ENCODE assay signal across 9 cellular contexts in genomic region chr2:23900927-23901322, GRCh38. TPM values are rescaled to one million over a fixed set of nuclear protein-coding genes. Genes with fewer than 3 reads are reported as not detected.
DNase-seq lines count a peak whose midpoint lies in the region; ATAC-seq, FAIRE-seq and TF ChIP-seq lines count a peak whose summit lies in the region.
"Had no signal": no experiment of that assay in that cellular context is flagged by ENCODE, and none has a peak within 500 bp of the region (broad histone marks: within the 10 kb centered on the region; RNA-seq: fewer than 3 reads in every experiment).

No MANE protein-coding gene starts in this region.

- H4K20me1 ChIP-seq in IMR-90 (ENCODE audit: insufficient read depth, low read length), result peaks cover 30% of the 10 kb centered on the region

- peak overlapping the region; percentile 44; the same call in 1 of the 2 replicates for H3K4ac ChIP-seq in IMR-90 (ENCODE audit: low read depth, low read length)
- H3K4ac ChIP-seq in mesenchymal stem cell (ENCODE audit: low read depth in 1 of 2, low read length in 2 of 2), result no peak overlapping the region

- H3K14ac ChIP-seq in IMR-90 (replicated peaks; ENCODE audit: low read depth, low read length), result no peak overlapping the region
- no peak overlapping the region for H3K14ac ChIP-seq in mesenchymal stem cell (ENCODE audit: low read length in 2 of 2)

- H3K27me3 Mint-ChIP-seq in T-helper 17 cell, result no peaks in the 10 kb centered on the region
- H3K27me3 Mint-ChIP-seq: activated naive CD4-positive, alpha-beta T cell treated with anti-CD3 and anti-CD28 coated beads, Interleukin-2, amount 50 U/mL, for 24 hours had no signal

- no peak overlapping the region for H4K8ac ChIP-seq in IMR-90 (ENCODE audit: low read depth in 2 of 2, low read length in 2 of 2)
- no peak overlapping the region for H4K8ac ChIP-seq in mesenchymal stem cell (ENCODE audit: low read length)

- H3K4me2 ChIP-seq in IMR-90 (ENCODE audit: low read depth, low read length), result peak overlapping the region; percentile 35; the same call in 1 of the 2 replicates
- no peak overlapping the region for H3K4me2 ChIP-seq in mesenchymal stem cell (ENCODE audit: low read length, poor library complexity, severe bottlenecking)

- TF ChIP-seq CTCF in IMR-90 (conservative IDR thresholded peaks at IDR 0.05; ENCODE audit: low read depth, low read length) (no peak), bronchial epithelial cell (IDR thresholded peaks at IDR 0.05; ENCODE audit: insufficient read depth, low read length, severe bottlenecking) (no peak)

- DNase-seq in AG08395 (ENCODE audit: low spot score) (peak; percentile 57), IMR-90 (peak; percentile 94), bronchial epithelial cell (ENCODE audit: low read depth) (peak; percentile 93), mesenchymal stem cell (peak; percentile 90), T-helper 17 cell (no peak), NCI-H526 (lab: John Stamatoyannopoulos, UW) (no peak)

- no peak for TF ChIP-seq POLR2A in IMR-90 (IDR thresholded peaks at IDR 0.05; ENCODE audit: low read depth, low read length)

- H3K4me1 Mint-ChIP-seq in T-helper 17 cell, result peaks cover 32% of the 10 kb centered on the region

- TF ChIP-seq RAD21 in IMR-90 (IDR thresholded peaks at IDR 0.05; ENCODE audit: low read length), result no peak

- H4K5ac ChIP-seq in IMR-90 (ENCODE audit: low read depth, low read length), result no peak overlapping the region

- H4K91ac ChIP-seq in IMR-90 (ENCODE audit: insufficient read depth, low read depth, low read length), result no peak overlapping the region
- H4K91ac ChIP-seq in mesenchymal stem cell (ENCODE audit: low read length), result no peak overlapping the region

- FAIRE-seq in bronchial epithelial cell (lab: Jason Lieb, UNC), result no peak

- peaks cover 7% of the 10 kb centered on the region for H3K36me3 Mint-ChIP-seq in T-helper 17 cell (ENCODE audit: low read depth)
- H3K36me3 Mint-ChIP-seq: activated naive CD4-positive, alpha-beta T cell treated with anti-CD3 and anti-CD28 coated beads, Interleukin-2, amount 50 U/mL, for 24 hours had no signal

- intact Hi-C loops in IMR-90 (cut with micrococcal nuclease), result no loop called here

- no peak overlapping the region for H3K27ac Mint-ChIP-seq in T-helper 17 cell
- H3K27ac Mint-ChIP-seq: activated naive CD4-positive, alpha-beta T cell treated with anti-CD3 and anti-CD28 coated beads, Interleukin-2, amount 50 U/mL, for 24 hours had no signal

- H2BK20ac ChIP-seq in IMR-90 (ENCODE audit: low read depth, low read length), result no peak overlapping the region

- no peaks in the 10 kb centered on the region for H3K27me3 ChIP-seq in IMR-90 (ENCODE audit: control insufficient read depth, insufficient read depth, low read length)
- H3K27me3 ChIP-seq in bronchial epithelial cell (ENCODE audit: control insufficient read depth, insufficient read depth, low read length), result no peaks in the 10 kb centered on the region
- H3K27me3 ChIP-seq in mesenchymal stem cell (ENCODE audit: control insufficient read depth in 1 of 2, insufficient read depth in 1 of 2, low read length in 2 of 2), result no peaks in the 10 kb centered on the region

- H3K4me3 Mint-ChIP-seq in T-helper 17 cell, result no peak overlapping the region
- H3K4me3 Mint-ChIP-seq: activated naive CD4-positive, alpha-beta T cell treated with anti-CD3 and anti-CD28 coated beads, Interleukin-2, amount 50 U/mL, for 24 hours had no signal

- H3K56ac ChIP-seq in IMR-90 (ENCODE audit: extremely low read depth, insufficient read depth, low read length), result no peak overlapping the region

- H2BK5ac ChIP-seq in IMR-90 (ENCODE audit: low read depth, low read length, poor library complexity, severe bottlenecking), result peak overlapping the region; percentile 36
- no peak overlapping the region for H2BK5ac ChIP-seq in mesenchymal stem cell (ENCODE audit: low read depth, low read length, poor library complexity, severe bottlenecking)

- dilution Hi-C loops in IMR-90 (cut with HindIII; ENCODE audit: low sequenced_read_pairs, unreplicated experiment), result no loop called here

- H3K18ac ChIP-seq in IMR-90 (ENCODE audit: low read depth, low read length), result no peak overlapping the region
- no peak overlapping the region for H3K18ac ChIP-seq in mesenchymal stem cell (ENCODE audit: low read depth in 1 of 2, low read length in 2 of 2)

- CTCF ChIA-PET in IMR-90 (lab: Yijun Ruan, JAX), result interaction anchor here (0.6 to 1.0 kb wide), 2 partner anchors 33 to 130 kb away, joined by 3 to 4 read pairs; no protein-coding TSS in a partner anchor

- H2AK5ac ChIP-seq in IMR-90 (ENCODE audit: low read depth, low read length), result 0 out of 2 replicates have a peak overlapping the region, but pooled peaks have one; percentile 41
- H2AK5ac ChIP-seq in mesenchymal stem cell (ENCODE audit: low read length, severe bottlenecking), result no peak overlapping the region

- no peak overlapping the region for H2BK12ac ChIP-seq in mesenchymal stem cell (ENCODE audit: low read length in 2 of 2)

- POLR2A ChIA-PET in IMR-90 (lab: Charles Lee; ENCODE audit: unreplicated experiment), result interaction anchor here (0.6 kb wide), 1 partner anchor 19 kb away, joined by 5 read pairs; no protein-coding TSS in a partner anchor

- H3K9me1 ChIP-seq in IMR-90 (ENCODE audit: insufficient read depth, low read length), result peaks cover 9% of the 10 kb centered on the region

- H3K27ac ChIP-seq in IMR-90 (ENCODE audit: insufficient read depth, low read length) (no peak overlapping the region), mesenchymal stem cell (ENCODE audit: low read length, poor library complexity, severe bottlenecking) (peak overlapping the region; percentile 46)

- no peak overlapping the region for H3K9ac ChIP-seq in IMR-90 (ENCODE audit: low read depth, low read length)
- peak overlapping the region; percentile 82 for H3K9ac ChIP-seq in mesenchymal stem cell (ENCODE audit: low read length)

- H3K79me1 ChIP-seq in IMR-90 (ENCODE audit: low read depth in 1 of 2, low read length in 2 of 2) (peaks cover 22 to 60% of the 10 kb centered on the region in 2 experiments), mesenchymal stem cell (replicated peaks; ENCODE audit: low read length, poor library complexity, severe bottlenecking) (peaks cover 16% of the 10 kb centered on the region)

- H3K4me3 ChIP-seq in IMR-90 (ENCODE audit: insufficient read depth, low read depth, low read length) (no peak overlapping the region), bronchial epithelial cell (ENCODE audit: low read depth, low read length) (no peak overlapping the region), mesenchymal stem cell (ENCODE audit: insufficient read depth in 1 of 2, low read depth in 1 of 2, low read length in 2 of 2) (peak overlapping the region in 1 of 2 experiments; percentile 61)

- H2BK120ac ChIP-seq in IMR-90 (ENCODE audit: low read depth, low read length), result no peak overlapping the region
- no peak overlapping the region for H2BK120ac ChIP-seq in mesenchymal stem cell (ENCODE audit: low read depth, low read length)

- H2BK15ac ChIP-seq in IMR-90 (ENCODE audit: low read depth, low read length) (no peak overlapping the region), mesenchymal stem cell (ENCODE audit: low read depth, poor library complexity, severe bottlenecking) (no peak overlapping the region)

- H3K4me1 ChIP-seq in IMR-90 (ENCODE audit: control insufficient read depth, insufficient read depth, low read length) (peaks cover 6% of the 10 kb centered on the region), mesenchymal stem cell (ENCODE audit: control insufficient read depth, insufficient read depth, low read depth, low read length) (peaks cover 4% of the 10 kb centered on the region)

- BruUV-seq in IMR-90 (replicated peaks; lab: Mats Ljungman, UMichigan), result no TSS peak

- H3K23ac ChIP-seq in IMR-90 (ENCODE audit: low read depth, low read length) (0 out of 2 replicates have a peak overlapping the region, but pooled peaks have one; percentile 53), mesenchymal stem cell (ENCODE audit: low read length in 2 of 2) (no peak overlapping the region)

- H3K36me3 ChIP-seq in IMR-90 (ENCODE audit: control insufficient read depth, insufficient read depth, low read length) (no peaks in the 10 kb centered on the region), bronchial epithelial cell (ENCODE audit: control insufficient read depth, insufficient read depth, low read length) (no peaks in the 10 kb centered on the region), mesenchymal stem cell (ENCODE audit: control insufficient read depth in 1 of 2, insufficient read depth in 2 of 2, low read depth in 1 of 2, low read length in 2 of 2) (no peaks in the 10 kb centered on the region)

- no peaks in the 10 kb centered on the region for H3K9me3 ChIP-seq in IMR-90 (ENCODE audit: control insufficient read depth, insufficient read depth, low read length)
- no peaks in the 10 kb centered on the region for H3K9me3 ChIP-seq in mesenchymal stem cell (ENCODE audit: control insufficient read depth, low read length)
- H3K9me3 ChIP-seq in T-helper 17 cell (ENCODE audit: control insufficient read depth, low read length, poor library complexity, severe bottlenecking), result no peaks in the 10 kb centered on the region

- H2AK9ac ChIP-seq in IMR-90 (replicated peaks; ENCODE audit: low read depth, low read length, poor library complexity), result no peak overlapping the region

- H2AFZ ChIP-seq in IMR-90 (replicated peaks; ENCODE audit: low read length, poor library complexity) (no peak overlapping the region), mesenchymal stem cell (ENCODE audit: low read depth, low read length) (no peak overlapping the region)

- peak; percentile 56; the same call in 1 of the 2 replicates for ATAC-seq in IMR-90 (ENCODE audit: low read depth)
- no peak for ATAC-seq in HG03520 (IDR thresholded peaks at IDR 0.05; ENCODE audit: unreplicated experiment)
- no peak for ATAC-seq in T-helper 17 cell
- no peak for ATAC-seq in HG02981 (IDR thresholded peaks at IDR 0.05; ENCODE audit: unreplicated experiment)

- in situ Hi-C loops in IMR-90 (cut with MboI; ENCODE audit: low sequenced_read_pairs), result no loop called here

- no CpG with 5 or more reads among the region's 5 CpGs for WGBS in IMR-90 (ENCODE audit: extremely low coverage in 2 of 2, insufficient read length in 1 of 2), 2 experiments
- WGBS in mesenchymal stem cell, result 69% methylated on average over 3 of the region's 5 CpGs

RNA-seq across cellular contexts. Expression of gene ATAD2B, which starts 26.0 kb away (rescaled TPM):
- total RNA-seq in IMR-90 (2012; rRNA removed) (5.0 and 9.4 TPM in 2 replicates), bronchial epithelial cell (8.7 and 11.8 TPM in 2 replicates), T-helper 17 cell (10 to 100 TPM; 48.3 to 52.3 TPM)
- 0.99 and 1.5 TPM in 2 replicates for polyA plus RNA-seq in IMR-90 (2012; rRNA removed)
- polyA plus RNA-seq in IMR-90 (2012; cell fraction: cytosol; rRNA removed), result 0.27 and 0.34 TPM in 2 replicates
- 2.3 and 4.8 TPM in 2 replicates for polyA plus RNA-seq in IMR-90 (2012; cell fraction: nucleus; rRNA removed; ENCODE audit: low replicate concordance)
- 2.3 TPM for polyA plus RNA-seq in mesenchymal stem cell (2013, experiment 1 of 2)
- polyA plus RNA-seq in mesenchymal stem cell (2013, experiment 2 of 2), result 2.2 TPM

RNA-seq across cellular contexts. Expression of gene UBXN2A, which starts 39.3 kb away (rescaled TPM):
- 7.7 and 10.8 TPM in 2 replicates for total RNA-seq in IMR-90 (2012; rRNA removed)
- 3.2 and 4.6 TPM in 2 replicates for polyA plus RNA-seq in IMR-90 (2012; rRNA removed)
- 0.87 and 1.5 TPM in 2 replicates for polyA plus RNA-seq in IMR-90 (2012; cell fraction: cytosol; rRNA removed)
- polyA plus RNA-seq in IMR-90 (2012; cell fraction: nucleus; rRNA removed; ENCODE audit: low replicate concordance), result 0.30 and 1.7 TPM in 2 replicates
- total RNA-seq in bronchial epithelial cell, result 10.5 and 11.6 TPM in 2 replicates
- polyA plus RNA-seq in mesenchymal stem cell (2013, experiment 1 of 2), result 15.2 TPM
- polyA plus RNA-seq in mesenchymal stem cell (2013, experiment 2 of 2), result 14.4 TPM
- total RNA-seq in T-helper 17 cell, result 10 to 100 TPM; 12.0 to 13.9 TPM

Comparison
In these comparisons a context has a peak if more than half of its experiments do, and no peak if none do; other contexts are left out.
1. DNase-seq: peak in AG08395 (single experiment), IMR-90 (single experiment), bronchial epithelial cell (single experiment) and mesenchymal stem cell (single experiment); none in T-helper 17 cell (0 of 3) and NCI-H526 (0 of 2).